In the genomic region with DNA sequence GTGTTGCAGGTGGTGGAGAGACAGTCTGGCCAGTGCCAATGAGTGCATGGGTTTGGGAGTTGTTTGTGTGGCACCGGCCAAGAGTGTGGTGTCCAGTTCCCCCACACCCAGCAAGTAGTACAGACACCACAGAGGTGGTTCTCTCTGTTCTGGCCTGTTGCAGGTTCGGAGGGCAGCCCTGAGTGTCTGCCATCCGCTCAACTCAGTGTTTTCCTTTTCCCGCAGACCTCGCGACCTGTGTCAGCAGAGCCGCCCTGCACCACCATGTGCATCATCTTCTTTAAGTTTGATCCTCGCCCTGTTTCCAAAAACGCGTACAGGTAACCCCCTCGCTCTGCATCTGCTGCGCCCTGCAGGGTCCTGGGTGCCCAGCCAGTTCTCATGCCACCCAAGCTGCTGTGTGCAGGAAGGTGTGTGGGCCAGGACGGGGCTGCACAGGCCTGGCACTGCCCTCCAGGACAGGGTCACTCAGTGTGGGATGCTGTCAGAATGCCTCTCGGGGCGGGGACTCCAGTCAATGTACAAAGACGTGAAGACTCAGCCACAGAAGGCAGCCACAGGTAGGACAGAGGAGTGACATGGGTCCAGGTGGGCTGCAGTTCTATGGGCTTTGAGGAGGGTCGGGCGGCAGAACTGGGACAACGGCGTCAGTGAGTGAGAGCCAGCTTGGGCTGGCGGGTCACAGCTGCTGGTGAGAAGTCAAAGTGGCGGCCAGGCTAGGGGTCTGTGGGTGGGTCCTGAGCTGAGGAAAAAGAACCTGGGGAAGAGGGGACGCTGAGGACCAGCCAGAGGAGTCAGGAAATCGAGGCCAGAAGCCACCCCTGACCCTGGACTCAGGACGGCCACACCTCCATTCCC, we compare ENCODE assay signal across 1 cellular context.
TF ChIP-seq lines count a peak whose summit lies in the region.

No MANE protein-coding gene starts in this region.

TF ChIP-seq in H1, 55 proteins besides CTCF, POLR2A, EP300 and RAD21:
- TF ChIP-seq KDM1A (IDR thresholded peaks at IDR 0.05; ENCODE audit: borderline replicate concordance, low read length): no peak
- TF ChIP-seq SUZ12 (IDR thresholded peaks at IDR 0.05; ENCODE audit: low read length): no peak
- TF ChIP-seq SIN3A (conservative IDR thresholded peaks at IDR 0.05 in 1 of 2, IDR thresholded peaks at IDR 0.05 in 1 of 2; ENCODE audit: low read depth in 1 of 2, low read length in 2 of 2): no peak
- TF ChIP-seq TAF1 (IDR thresholded peaks at IDR 0.05; ENCODE audit: low read depth, low read length): no peak
- TF ChIP-seq SP1 (IDR thresholded peaks at IDR 0.05; ENCODE audit: low read depth, low read length): no peak
- no peak for TF ChIP-seq SIX5 (IDR thresholded peaks at IDR 0.05; ENCODE audit: low read depth, low read length)
- no peak for TF ChIP-seq BCL11A (IDR thresholded peaks at IDR 0.05; ENCODE audit: low read depth in 2 of 2, low read length in 2 of 2)
- TF ChIP-seq SRF (IDR thresholded peaks at IDR 0.05; ENCODE audit: low read depth, low read length): no peak
- TF ChIP-seq RBBP5 (IDR thresholded peaks at IDR 0.05; ENCODE audit: borderline replicate concordance, low read depth, low read length): no peak
- no peak for TF ChIP-seq BACH1 (IDR thresholded peaks at IDR 0.05; ENCODE audit: low read length)
- TF ChIP-seq TBP (IDR thresholded peaks at IDR 0.05; ENCODE audit: low read depth, low read length): no peak
TF ChIP-seq in H1: peak in this region for 0.
